10 cellular contexts compared by ENCODE assay signal in the genomic region with DNA sequence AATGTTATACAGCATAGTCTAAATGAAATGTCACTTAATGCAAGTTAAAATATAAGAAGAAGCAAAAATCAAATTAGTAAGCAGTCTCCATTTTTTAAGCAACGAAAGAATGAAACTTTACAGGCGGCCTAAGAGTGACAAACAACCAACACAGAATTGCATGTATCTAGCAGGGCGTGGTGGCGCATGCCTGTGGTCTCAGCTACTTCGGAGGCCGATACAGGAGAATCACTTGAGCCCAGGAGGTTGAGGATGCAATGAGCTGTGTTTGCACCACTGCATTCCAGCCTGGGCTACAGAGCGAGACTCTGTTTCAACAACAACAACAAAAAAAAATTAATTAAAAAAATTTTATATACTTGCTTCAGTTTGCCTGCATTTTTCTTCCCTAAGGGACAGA.
"Had no signal": no experiment of that assay in that cellular context is flagged by ENCODE, and none has a peak within 500 bp of the region (broad histone marks: within the 10 kb centered on the region; RNA-seq: fewer than 3 reads in every experiment).

No MANE protein-coding gene starts in this region.

- DNase-seq: activated CD4-positive, alpha-beta T cell treated with anti-CD3 and anti-CD28 coated beads, Interleukin-2, amount 50 U/mL, for 1 hour; effector CD4-positive, alpha-beta T cell; gastrocnemius medialis; kidney; left ventricle myocardium superior; SW 1271; thyroid gland had no signal

- H3K27me3 ChIP-seq: ascending aorta, gastrocnemius medialis, thyroid gland had no signal

- H3K9me3 ChIP-seq: ascending aorta, gastrocnemius medialis, thyroid gland had no signal

- H3K27ac ChIP-seq: ascending aorta, coronary artery, gastrocnemius medialis, skin epidermis, thyroid gland had no signal

- H3K36me3 ChIP-seq: ascending aorta, gastrocnemius medialis, thyroid gland had no signal

- ATAC-seq: gastrocnemius medialis, left ventricle myocardium superior had no signal

- H3K4me3 ChIP-seq: ascending aorta, coronary artery, gastrocnemius medialis, skin epidermis, thyroid gland had no signal
